24 cellular contexts compared by ENCODE assay signal in the genomic region with DNA sequence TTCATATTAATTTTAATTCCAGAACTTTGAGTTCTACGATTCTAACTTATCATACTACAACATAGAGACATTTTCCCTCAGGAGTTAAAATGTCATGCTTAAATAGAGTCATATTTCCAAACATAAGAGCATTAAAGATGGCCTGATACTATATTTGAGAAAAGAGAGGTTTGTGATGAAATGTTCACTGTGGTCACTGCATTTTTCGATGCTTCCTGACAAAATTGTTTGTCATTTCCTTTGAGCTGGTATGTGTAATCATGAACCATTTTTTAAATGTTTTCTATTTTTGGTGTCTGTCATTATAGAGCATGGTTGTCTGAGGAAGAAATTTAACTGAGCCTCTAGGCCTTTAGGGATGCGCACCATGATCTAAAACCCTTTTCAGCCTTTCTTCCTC.
A peak's percentile ranks its signal among the peaks of the same experiment; 100 is the strongest.
DNase-seq lines count a peak whose midpoint lies in the region; ATAC-seq, FAIRE-seq and TF ChIP-seq lines count a peak whose summit lies in the region.
"Had no signal": no experiment of that assay in that cellular context is flagged by ENCODE, and none has a peak within 500 bp of the region (broad histone marks: within the 10 kb centered on the region; RNA-seq: fewer than 3 reads in every experiment).

No MANE protein-coding gene starts in this region.

- intact Hi-C loops in K562 (cut with micrococcal nuclease): no loop called here
- intact Hi-C loops in esophagus squamous epithelium (cut with DNase I): no loop called here

- no peak for TF ChIP-seq EP300 in K562 (IDR thresholded peaks at IDR 0.05; ENCODE audit: low read length)

- H3K4me3 ChIP-seq in K562: no peak overlapping the region
- no peak overlapping the region for H3K4me3 ChIP-seq in esophagus squamous epithelium
- H3K4me3 ChIP-seq: cardiac muscle cell, dorsolateral prefrontal cortex, tibial nerve had no signal

- H3K27ac ChIP-seq in K562 (ENCODE audit: extremely low read depth, low read depth, low read length) (no peak overlapping the region), esophagus squamous epithelium (no peak overlapping the region)
- H3K27ac ChIP-seq: cardiac muscle cell, dorsolateral prefrontal cortex, tibial nerve had no signal

- no peaks in the 10 kb centered on the region for H3K9me3 ChIP-seq in K562 (replicated peaks; ENCODE audit: control insufficient read depth, insufficient read depth, low read depth, low read length)
- no peaks in the 10 kb centered on the region for H3K9me3 ChIP-seq in esophagus squamous epithelium
- H3K9me3 ChIP-seq: tibial nerve had no signal

- H3K4me2 ChIP-seq in K562 (ENCODE audit: insufficient read depth, low read length): no peak overlapping the region

- peak; percentile 54 for FAIRE-seq in K562 (lab: Jason Lieb, UNC)
- FAIRE-seq: GM12892, GM19239 had no signal

- CTCF ChIA-PET in K562 (lab: Yijun Ruan, JAX; ENCODE audit: low intra/inter-chr PET ratio): no interaction called here

- POLR2A ChIA-PET in K562 (lab: Yijun Ruan, JAX): no interaction called here

- no peaks in the 10 kb centered on the region for H3K9me1 ChIP-seq in K562 (ENCODE audit: control insufficient read depth, insufficient read depth, low read length)

- DNase-seq in EL: peak; percentile 18
- peak; percentile 63 for DNase-seq in LHCN-M2 (ENCODE audit: low read depth)
- DNase-seq in K562 (ENCODE audit: extremely low read depth in 1 of 4, low spot score in 3 of 4): no peak
- DNase-seq in lung microvascular endothelial cell (ENCODE audit: low read depth in 2 of 2): peak; percentile 43 to 77
- DNase-seq in NCI-H1436 (lab: John Stamatoyannopoulos, UW): no peak
- DNase-seq in COR-L47 (lab: John Stamatoyannopoulos, UW): no peak
- DNase-seq in central memory CD4-positive, alpha-beta T cell: no peak
- no peak for DNase-seq in esophagus squamous epithelium (lab: John Stamatoyannopoulos, UW)
- DNase-seq: activated CD4-positive, alpha-beta T cell treated with anti-CD3 and anti-CD28 coated beads for 48 hours; activated naive CD4-positive, alpha-beta T cell treated with Interleukin-2 at 50 U/mL for 16 hours; activated T-cell treated with anti-CD3 and anti-CD28 coated beads, Interleukin-2, amount 50 U/mL, for 48 hours; amniotic stem cell; CD8-positive, alpha-beta memory T cell; DMS53; dorsolateral prefrontal cortex; erythroblast; kidney glomerular epithelial cell; NCI-H524; stimulated activated CD4-positive, alpha-beta T cell treated with anti-CD3 and anti-CD28 coated beads, Interleukin-4, amount 100 ng/mL, for 24 hours; T-helper 1 cell had no signal

- no peak for TF ChIP-seq CTCF in K562 (IDR thresholded peaks at IDR 0.05 in 2 of 3, conservative IDR thresholded peaks at IDR 0.05 in 1 of 3; ENCODE audit: insufficient read depth in 2 of 3, low read depth in 1 of 3, low read length in 3 of 3)
- no peak for TF ChIP-seq CTCF in esophagus squamous epithelium (IDR thresholded peaks at IDR 0.05)

- no peak for TF ChIP-seq RAD21 in K562 (CRISPR knock-in tag; conservative IDR thresholded peaks at IDR 0.05 in 1 of 2, IDR thresholded peaks at IDR 0.05 in 1 of 2)

- H4K20me1 ChIP-seq in K562 (replicated peaks; ENCODE audit: control insufficient read depth, insufficient read depth, low read length): no peaks in the 10 kb centered on the region

- no peak for ATAC-seq in K562

- H3K36me3 ChIP-seq in K562 (ENCODE audit: control insufficient read depth, insufficient read depth, low read length): no peaks in the 10 kb centered on the region
- no peaks in the 10 kb centered on the region for H3K36me3 ChIP-seq in esophagus squamous epithelium
- H3K36me3 ChIP-seq: cardiac muscle cell, tibial nerve had no signal

- TF ChIP-seq POLR2A in K562 (conservative IDR thresholded peaks at IDR 0.05) (no peak), esophagus squamous epithelium (IDR thresholded peaks at IDR 0.05) (no peak)

- H3K4me1 ChIP-seq in K562 (replicated peaks in 1 of 2; ENCODE audit: control insufficient read depth in 2 of 2, insufficient read depth in 2 of 2, low read length in 2 of 2) (no peaks in the 10 kb centered on the region), esophagus squamous epithelium (peaks cover 0 to 14% (median 0%) of the 10 kb centered on the region in 3 donors)

- peak overlapping the region; percentile 2; the same call in 1 of the 2 replicates for H2AFZ ChIP-seq in K562 (ENCODE audit: low read depth, low read length)

- no TSS peak for BruUV-seq in K562 (replicated peaks; lab: Mats Ljungman, UMichigan)

- no peak overlapping the region for H3K9ac ChIP-seq in K562 (ENCODE audit: insufficient read depth in 1 of 2, low read depth in 2 of 2, low read length in 2 of 2)

- WGBS in K562 (ENCODE audit: insufficient coverage, low coverage, missing lambda C conversion rate): 60% methylated on average over 3 of the region's 3 CpGs
- WGBS in esophagus squamous epithelium, 2 donors: 73 to 75% methylated on average over 3 of the region's 3 CpGs

- H3K27me3 ChIP-seq in K562 (ENCODE audit: control insufficient read depth in 2 of 2, insufficient read depth in 2 of 2, low read length in 2 of 2) (no peaks in the 10 kb centered on the region), esophagus squamous epithelium (no peaks in the 10 kb centered on the region)
- H3K27me3 ChIP-seq: cardiac muscle cell, tibial nerve had no signal

- H3K79me2 ChIP-seq in K562 (ENCODE audit: control insufficient read depth, insufficient read depth, low read length): no peaks in the 10 kb centered on the region

- in situ Hi-C loops in K562 (cut with MboI): no loop called here

TF ChIP-seq in K562, 482 proteins besides CTCF, POLR2A, EP300 and RAD21:
- no peak for TF ChIP-seq ZBTB7A (IDR thresholded peaks at IDR 0.05; ENCODE audit: borderline replicate concordance, control insufficient read depth, low read depth, low read length)
- TF ChIP-seq SREBF1 (IDR thresholded peaks at IDR 0.05; ENCODE audit: borderline replicate concordance, low read depth, low read length): no peak

Comparison
In these comparisons a context has a peak if more than half of its experiments do, and no peak if none do; other contexts are left out.
1. DNase-seq: peak in EL (single experiment), LHCN-M2 (single experiment) and lung microvascular endothelial cell (2 of 2); none in K562 (0 of 4), NCI-H1436 (single experiment), COR-L47 (single experiment), central memory CD4-positive, alpha-beta T cell (single experiment) and esophagus squamous epithelium (single experiment).